Comparison of ENCODE assay signal across 8 cellular contexts in the genomic region with DNA sequence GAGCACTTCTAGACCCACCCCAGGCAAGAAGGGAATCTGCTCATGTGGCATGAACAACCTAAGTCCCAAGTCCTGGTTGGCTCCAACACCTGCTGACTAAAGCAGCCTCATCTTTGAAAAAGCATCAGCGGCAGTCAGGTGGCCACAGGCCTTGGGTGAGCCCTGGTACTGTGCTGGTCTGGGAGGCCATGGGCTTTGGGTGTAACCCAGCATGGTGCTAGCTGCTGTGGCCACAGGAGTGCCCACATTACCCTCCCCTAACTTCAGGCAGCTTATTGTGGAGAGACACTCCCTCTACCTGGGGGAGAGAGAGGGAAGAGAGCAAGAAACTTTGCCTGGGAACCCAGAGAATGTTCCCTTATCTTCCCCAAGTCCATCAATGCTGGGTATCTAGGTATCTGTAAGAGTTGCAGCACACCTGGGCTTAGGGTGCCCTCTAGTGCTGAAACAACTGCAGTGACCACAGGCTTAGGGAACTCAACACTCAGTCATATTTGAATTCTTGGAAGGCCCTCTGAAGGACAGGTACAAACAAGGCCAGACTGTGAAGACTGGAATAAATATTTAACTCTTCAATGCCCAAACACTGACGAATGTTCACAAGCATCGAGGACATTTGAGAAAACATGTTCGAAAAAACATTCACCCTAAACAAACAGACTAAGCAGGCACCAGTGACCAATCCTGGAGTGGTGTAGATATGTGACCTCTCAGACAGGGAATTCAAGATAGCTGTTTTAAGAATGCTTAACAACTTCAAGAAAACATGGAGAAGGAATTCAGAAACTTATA.
A peak's percentile ranks its signal among the peaks of the same experiment; 100 is the strongest.
DNase-seq lines count a peak whose midpoint lies in the region; ATAC-seq and TF ChIP-seq lines count a peak whose summit lies in the region.

No MANE protein-coding gene starts in this region.

- ATAC-seq in GM18907 (IDR thresholded peaks at IDR 0.05; ENCODE audit: unreplicated experiment) (no peak), GM18498 (IDR thresholded peaks at IDR 0.05; ENCODE audit: unreplicated experiment) (no peak)

- DNase-seq in NCI-H82 (lab: John Stamatoyannopoulos, UW), result peak; percentile 46
- DNase-seq in NCI-H82 treated with DMSO at 0.1 percent for 48 hours (lab: John Stamatoyannopoulos, UW; ENCODE audit: unreplicated experiment), result no peak
- peak; percentile 42 for DNase-seq in NAMALWA (ENCODE audit: low spot score)
- peak; percentile 27 for DNase-seq in cerebellar cortex (ENCODE audit: low spot score)
- no peak for DNase-seq in progenitor cell of endocrine pancreas (ENCODE audit: low spot score, unreplicated experiment)
- DNase-seq in DMS153 treated with DMSO at 0.1 percent for 48 hours (lab: John Stamatoyannopoulos, UW; ENCODE audit: unreplicated experiment), result no peak

- H3K4me1 Mint-ChIP-seq in progenitor cell of endocrine pancreas (ENCODE audit: low read depth), result no peaks in the 10 kb centered on the region

- peaks cover 25% of the 10 kb centered on the region for H3K9me3 Mint-ChIP-seq in progenitor cell of endocrine pancreas (ENCODE audit: low read depth)

- no peak overlapping the region for H3K27ac Mint-ChIP-seq in progenitor cell of endocrine pancreas

- H3K4me3 Mint-ChIP-seq in progenitor cell of endocrine pancreas (ENCODE audit: low read depth), result no peak overlapping the region

- H3K27me3 Mint-ChIP-seq in progenitor cell of endocrine pancreas, result no peaks in the 10 kb centered on the region

- peak; percentile 61 for TF ChIP-seq CTCF in progenitor cell of endocrine pancreas (IDR thresholded peaks at IDR 0.05; ENCODE audit: unreplicated experiment)

- H3K36me3 Mint-ChIP-seq in progenitor cell of endocrine pancreas (ENCODE audit: insufficient read depth), result peaks cover 57% of the 10 kb centered on the region

Comparison
In these comparisons a context has a peak if more than half of its experiments do, and no peak if none do; other contexts are left out.
1. DNase-seq: peak in NCI-H82 (single experiment), NAMALWA (single experiment) and cerebellar cortex (single experiment); none in NCI-H82 treated with DMSO at 0.1 percent for 48 hours (single experiment), progenitor cell of endocrine pancreas (single experiment) and DMS153 treated with DMSO at 0.1 percent for 48 hours (single experiment).